ENCODE assay signal across 8 cellular contexts in genomic region chr12:109573914-109574244, GRCh38. TPM values are rescaled to one million over a fixed set of nuclear protein-coding genes. Genes with fewer than 3 reads are reported as not detected.
A peak's percentile ranks its signal among the peaks of the same experiment; 100 is the strongest.
DNase-seq lines count a peak whose midpoint lies in the region; ATAC-seq and TF ChIP-seq lines count a peak whose summit lies in the region.

No MANE protein-coding gene starts in this region.

- TF ChIP-seq CTCF in AG04449 (IDR thresholded peaks at IDR 0.05; ENCODE audit: insufficient read depth, low read length, missing control alignments): no peak
- TF ChIP-seq CTCF in astrocyte of the cerebellum (IDR thresholded peaks at IDR 0.05; ENCODE audit: low read depth, low read length, missing control alignments): no peak

- POLR2A ChIA-PET in AG04449 (lab: Yijun Ruan, JAX): no interaction called here

- peak; percentile 2 for ATAC-seq in HG02588 (IDR thresholded peaks at IDR 0.05; ENCODE audit: unreplicated experiment)
- no peak for ATAC-seq in HG02840 (IDR thresholded peaks at IDR 0.05; ENCODE audit: low FRiP score, unreplicated experiment)

- H3K4me1 ChIP-seq in mononuclear cell (ENCODE audit: insufficient read depth, low read length): peaks cover 21% of the 10 kb centered on the region

- no peaks in the 10 kb centered on the region for H3K9me3 ChIP-seq in mononuclear cell (ENCODE audit: low read depth, low read length)

- H3K27me3 ChIP-seq in mononuclear cell (ENCODE audit: insufficient read depth, low read length): no peaks in the 10 kb centered on the region

- CTCF ChIA-PET in AG04449 (lab: Yijun Ruan, JAX): interaction anchor here (1.2 to 4.3 kb wide), 7 partner anchors 22 to 279 kb away, joined by 3 to 27 read pairs (median 4); no protein-coding TSS in a partner anchor

- in situ Hi-C loops in astrocyte of the cerebellum (cut with HindIII; ENCODE audit: low sequenced_read_pairs): no loop called here

- DNase-seq in AG04449 (ENCODE audit: low read depth, low spot score): no peak
- DNase-seq in astrocyte of the cerebellum (ENCODE audit: low read depth): no peak
- no peak for DNase-seq in islet precursor cell
- DNase-seq in NCI-H524 treated with DMSO at 0.1 percent for 48 hours (lab: John Stamatoyannopoulos, UW): no peak
- DNase-seq in AG20443 (ENCODE audit: low spot score): no peak

- H3K4me3 ChIP-seq in AG04449 (ENCODE audit: low read depth, low read length) (peak overlapping the region; percentile 87), astrocyte of the cerebellum (ENCODE audit: low read depth, low read length) (peak overlapping the region; percentile 73), mononuclear cell (ENCODE audit: low read length) (peak overlapping the region; percentile 65)

RNA-seq across cellular contexts. Expression of gene MVK, which starts 0.3 kb away (rescaled TPM):
- 3.9 TPM for total RNA-seq in mononuclear cell

RNA-seq across cellular contexts. Expression of gene MMAB, which starts 0.6 kb away (rescaled TPM):
- 5.2 TPM for total RNA-seq in mononuclear cell
